8 cellular contexts compared by ENCODE assay signal in genomic region chr1:109532365-109533136, GRCh38. TPM values are rescaled to one million over a fixed set of nuclear protein-coding genes. Genes with fewer than 3 reads are reported as not detected.
A peak's percentile ranks its signal among the peaks of the same experiment; 100 is the strongest.
DNase-seq lines count a peak whose midpoint lies in the region; ATAC-seq, FAIRE-seq and TF ChIP-seq lines count a peak whose summit lies in the region.

No MANE protein-coding gene starts in this region.

- DNase-seq in A549 (ENCODE audit: low read depth in 1 of 2, low spot score in 1 of 2): peak; percentile 58 to 64
- peak; percentile 71 to 87 for DNase-seq in NCI-H524 (lab: John Stamatoyannopoulos, UW)
- DNase-seq in activated CD4-positive, alpha-beta T cell treated with anti-CD3 and anti-CD28 coated beads for 48 hours: peak; percentile 94
- DNase-seq in lower leg skin (ENCODE audit: low spot score in 2 of 2): peak; percentile 78 to 97
- DNase-seq in stimulated activated CD4-positive, alpha-beta T cell treated with anti-CD3 and anti-CD28 coated beads, Interleukin-4, amount 100 ng/mL, for 24 hours: peak; percentile 95

- H3K4me3 ChIP-seq in A549: no peak overlapping the region
- H3K4me3 ChIP-seq in lower leg skin (ENCODE audit: low read depth, poor library complexity, severe bottlenecking): no peak overlapping the region

- H3K27ac ChIP-seq in A549: peak overlapping the region; percentile 67 to 84
- peak overlapping the region; percentile 81 for H3K27ac ChIP-seq in cingulate gyrus (ENCODE audit: low read depth, low read length)

- TF ChIP-seq CTCF in A549 (IDR thresholded peaks at IDR 0.05): peak; percentile 55
- peak in 1 of 3 donors; percentile 94 for TF ChIP-seq CTCF in lower leg skin (IDR thresholded peaks at IDR 0.05)

- peaks cover 4% of the 10 kb centered on the region; the same call in 2 of the 3 replicates for H3K4me1 ChIP-seq in A549

- CTCF ChIA-PET in A549 (lab: Yijun Ruan, JAX): interaction anchor here (0.6 to 21.4 kb wide), 62 partner anchors 9 to 819 kb away, joined by 3 to 749 read pairs (median 4); partner anchors contain the start of genes AMIGO1, ATXN7L2, CYB561D1 and EPS8L3

- H3K9me3 ChIP-seq in A549: no peaks in the 10 kb centered on the region

- no peak for TF ChIP-seq EP300 in A549 (IDR thresholded peaks at IDR 0.05)

- TF ChIP-seq RAD21 in A549 (conservative IDR thresholded peaks at IDR 0.05 in 1 of 2, IDR thresholded peaks at IDR 0.05 in 1 of 2): peak; percentile 71 to 81

- intact Hi-C loops in lower leg skin (cut with DNase I; ENCODE audit: low total_unique reads): loop anchor here (2.0 kb wide), 1 partner anchor 40 kb away; no protein-coding TSS in a partner anchor

- peak overlapping the region; percentile 63 for H3K4me2 ChIP-seq in A549

- ATAC-seq in A549: peak; percentile 83 to 94
- peak; percentile 62 for ATAC-seq in GM18858 (IDR thresholded peaks at IDR 0.05; ENCODE audit: unreplicated experiment)
- peak; percentile 79 for ATAC-seq in HG03280 (IDR thresholded peaks at IDR 0.05; ENCODE audit: unreplicated experiment)

- no peak for FAIRE-seq in A549 (lab: Jason Lieb, UNC)

- TF ChIP-seq POLR2A in A549 (IDR thresholded peaks at IDR 0.05; ENCODE audit: low read length): no peak
- TF ChIP-seq POLR2A in lower leg skin (IDR thresholded peaks at IDR 0.05): no peak

- 9% methylated on average over 10 of the region's 12 CpGs for whole genome bisulfite sequencing in A549 (ENCODE audit: missing lambda C conversion rate)
- WGBS in lower leg skin, 2 donors: 13 to 15% methylated on average over 7 to 12 of the region's 12 CpGs

- POLR2A ChIA-PET in A549 (lab: Yijun Ruan, JAX): interaction anchor here (1.0 kb wide), 2 partner anchors 16 to 42 kb away, joined by 5 to 6 read pairs; partner anchors contain the start of gene GNAI3

TF ChIP-seq in A549, 52 proteins besides CTCF, POLR2A, EP300 and RAD21:
- peak; percentile 54 for TF ChIP-seq SMC3 (IDR thresholded peaks at IDR 0.05)
- no peak for TF ChIP-seq ZSCAN20 (CRISPR knock-in tag; IDR thresholded peaks at IDR 0.05)
- no peak for TF ChIP-seq MAZ (IDR thresholded peaks at IDR 0.05; ENCODE audit: borderline replicate concordance, low read depth, low read length)
- no peak for TF ChIP-seq PHF8 (IDR thresholded peaks at IDR 0.05; ENCODE audit: borderline replicate concordance, low read depth)
- TF ChIP-seq KDM5A (IDR thresholded peaks at IDR 0.05): no peak
- TF ChIP-seq ESRRA (IDR thresholded peaks at IDR 0.05; ENCODE audit: borderline replicate concordance, low read length): no peak
- TF ChIP-seq ZFP36 (IDR thresholded peaks at IDR 0.05; ENCODE audit: borderline replicate concordance, partially characterized antibody): no peak

RNA-seq across cellular contexts. Expression of gene GPR61, which starts 7.1 kb away (rescaled TPM):
- polyA plus RNA-seq in A549 (2011; rRNA removed) (0.14 TPM in 1 of 2 replicates, not detected in the other), A549 (2017; fragmentation: RNase III; extraction: RNeasy Plus Mini Kit Qiagen cat#74134 plus additional on column Dnase treatment) (not detected in 3 replicates)
- not detected in 2 replicates for polyA plus RNA-seq in A549 (2012; cell fraction: cytosol; rRNA removed)
- polyA plus RNA-seq in A549 (2012; cell fraction: nucleus; rRNA removed): not detected in 2 replicates
- not detected in 2 replicates for polyA minus RNA-seq in A549 (2011; rRNA and poly(A)+ RNA removed)
- 1 to 10 TPM in 1 of 4 donors, not detected in 3; 1.0 TPM for total RNA-seq in lower leg skin

RNA-seq across cellular contexts. Expression of gene GNAI3, which starts 15.9 kb away (rescaled TPM):
- polyA plus RNA-seq in A549 (2011; rRNA removed) (6.1 and 8.7 TPM in 2 replicates), A549 (2017; fragmentation: RNase III; extraction: RNeasy Plus Mini Kit Qiagen cat#74134 plus additional on column Dnase treatment) (5.3 to 5.6 TPM (median 5.6 TPM) in 3 replicates)
- 2.0 TPM in 2 replicates for polyA plus RNA-seq in A549 (2012; cell fraction: cytosol; rRNA removed)
- polyA plus RNA-seq in A549 (2012; cell fraction: nucleus; rRNA removed): 0.86 and 1.2 TPM in 2 replicates
- polyA minus RNA-seq in A549 (2011; rRNA and poly(A)+ RNA removed): 4.0 and 4.6 TPM in 2 replicates
- 10 to 100 TPM in 3 of 4 donors, 1 to 10 TPM in 1; 8.5 to 13.2 (median 10.7) TPM for total RNA-seq in lower leg skin

RNA-seq across cellular contexts. Expression of gene AMIGO1, which starts 23.0 kb away (rescaled TPM):
- 0.43 and 0.85 TPM in 2 replicates for polyA plus RNA-seq in A549 (2011; rRNA removed)
- polyA plus RNA-seq in A549 (2012; cell fraction: cytosol; rRNA removed): 0.32 and 0.56 TPM in 2 replicates
- 0.36 and 0.37 TPM in 2 replicates for polyA plus RNA-seq in A549 (2012; cell fraction: nucleus; rRNA removed)
- 1.1 to 1.3 TPM (median 1.2 TPM) in 3 replicates for polyA plus RNA-seq in A549 (2017; fragmentation: RNase III; extraction: RNeasy Plus Mini Kit Qiagen cat#74134 plus additional on column Dnase treatment)
- 0.49 and 1.1 TPM in 2 replicates for polyA minus RNA-seq in A549 (2011; rRNA and poly(A)+ RNA removed)
- 1 to 10 TPM; 3.9 to 7.9 (median 5.4) TPM for total RNA-seq in lower leg skin

RNA-seq across cellular contexts. Expression of gene CYB561D1, which starts 38.7 kb away (rescaled TPM):
- 4.0 and 4.9 TPM in 2 replicates for polyA plus RNA-seq in A549 (2011; rRNA removed)
- polyA plus RNA-seq in A549 (2012; cell fraction: cytosol; rRNA removed): 3.2 and 4.4 TPM in 2 replicates
- 4.5 and 6.2 TPM in 2 replicates for polyA plus RNA-seq in A549 (2012; cell fraction: nucleus; rRNA removed)
- 4.4 to 5.2 TPM (median 4.9 TPM) in 3 replicates for polyA plus RNA-seq in A549 (2017; fragmentation: RNase III; extraction: RNeasy Plus Mini Kit Qiagen cat#74134 plus additional on column Dnase treatment)
- polyA minus RNA-seq in A549 (2011; rRNA and poly(A)+ RNA removed): 6.9 and 7.4 TPM in 2 replicates
- total RNA-seq in lower leg skin: 10 to 100 TPM; 11.3 to 22.7 (median 17.8) TPM

RNA-seq across cellular contexts. Expression of gene ATXN7L2, which starts 48.8 kb away (rescaled TPM):
- polyA plus RNA-seq in A549 (2011; rRNA removed): 0.97 and 1.2 TPM in 2 replicates
- 2.6 and 3.3 TPM in 2 replicates for polyA plus RNA-seq in A549 (2012; cell fraction: cytosol; rRNA removed)
- 9.0 and 11.2 TPM in 2 replicates for polyA plus RNA-seq in A549 (2012; cell fraction: nucleus; rRNA removed)
- 2.0 to 2.2 TPM (median 2.1 TPM) in 3 replicates for polyA plus RNA-seq in A549 (2017; fragmentation: RNase III; extraction: RNeasy Plus Mini Kit Qiagen cat#74134 plus additional on column Dnase treatment)
- polyA minus RNA-seq in A549 (2011; rRNA and poly(A)+ RNA removed): 1.4 TPM in 2 replicates
- 1 to 10 TPM; 4.3 to 7.8 (median 4.8) TPM for total RNA-seq in lower leg skin
